ENCODE assay signal across 15 cellular contexts in genomic region chr6:106247293-106247692, GRCh38.
DNase-seq lines count a peak whose midpoint lies in the region; ATAC-seq and TF ChIP-seq lines count a peak whose summit lies in the region.
"Had no signal": no experiment of that assay in that cellular context is flagged by ENCODE, and none has a peak within 500 bp of the region (broad histone marks: within the 10 kb centered on the region; RNA-seq: fewer than 3 reads in every experiment).

No MANE protein-coding gene starts in this region.

- no peaks in the 10 kb centered on the region for H3K9me2 ChIP-seq in GM23248 (ENCODE audit: insufficient read depth)

- H3K27ac ChIP-seq in GM23248 (no peak overlapping the region), OCI-LY3 (ENCODE audit: low read length) (peak overlapping the region; percentile 98), ascending aorta (no peak overlapping the region)
- H3K27ac ChIP-seq: tibial artery had no signal

- ATAC-seq in GM19023 (IDR thresholded peaks at IDR 0.05; ENCODE audit: unreplicated experiment) = peak; percentile 47

- H3K9ac ChIP-seq in GM23248 (no peak overlapping the region), OCI-LY3 (ENCODE audit: low read length) (peak overlapping the region; percentile 69)

- DNase-seq in GM23248 (peak; percentile 23), glutamatergic neuron (no peak), MG63 (no peak), ascending aorta (ENCODE audit: low spot score in 2 of 2) (no peak), NCI-H2029 treated with DMSO at 0.1 percent for 48 hours (lab: John Stamatoyannopoulos, UW) (no peak), activated gamma-delta T cell (lab: John Stamatoyannopoulos, UW) (no peak)
- DNase-seq: activated CD8-positive, alpha-beta memory T cell treated with anti-CD3 and anti-CD28 coated beads, Interleukin-2, amount 50 U/mL, for 48 hours; anterior cingulate cortex; CD4-positive, alpha-beta memory T cell; head of caudate nucleus; NCI-H2081; NK-92 treated with Interleukin-12 subunit alpha and Interleukin-12 subunit beta, amount 100 ng/mL, for 24 hours; tibial artery had no signal

- H4K20me1 ChIP-seq in GM23248 (ENCODE audit: insufficient read depth) = no peaks in the 10 kb centered on the region
- H4K20me1 ChIP-seq in OCI-LY3 (ENCODE audit: insufficient read depth, low read length) = no peaks in the 10 kb centered on the region

- TF ChIP-seq CTCF in OCI-LY3 (IDR thresholded peaks at IDR 0.05; ENCODE audit: low read depth, low read length) (no peak), glutamatergic neuron (IDR thresholded peaks at IDR 0.05; ENCODE audit: partially characterized antibody, unreplicated experiment) (no peak), ascending aorta (IDR thresholded peaks at IDR 0.05) (no peak)

- H3K36me3 ChIP-seq in GM23248 (ENCODE audit: low read depth) = no peaks in the 10 kb centered on the region; the same call in 1 of the 2 replicates
- no peaks in the 10 kb centered on the region for H3K36me3 ChIP-seq in OCI-LY3 (replicated peaks; ENCODE audit: low read depth, low read length)
- no peaks in the 10 kb centered on the region for H3K36me3 ChIP-seq in MG63
- peaks cover 0 to 3% of the 10 kb centered on the region in 2 donors for H3K36me3 ChIP-seq in ascending aorta

- peaks cover 23% of the 10 kb centered on the region for H3K4me1 Mint-ChIP-seq in glutamatergic neuron (ENCODE audit: low read depth, unreplicated experiment)

- WGBS in GM23248 (ENCODE audit: low coverage in 1 of 2, low lambda C conversion rate in 2 of 2, missing lambda C conversion rate in 2 of 2), 2 experiments = 86 to 89% methylated on average over 3 of the region's 3 CpGs

- H3K27me3 Mint-ChIP-seq in glutamatergic neuron (ENCODE audit: unreplicated experiment) = no peaks in the 10 kb centered on the region
- H3K27me3 Mint-ChIP-seq: CD4-positive, alpha-beta memory T cell had no signal

- no peaks in the 10 kb centered on the region for H3K36me3 Mint-ChIP-seq in glutamatergic neuron (ENCODE audit: unreplicated experiment)

- intact Hi-C loops in ascending aorta (cut with DNase I) = no loop called here

- H3K79me2 ChIP-seq in GM23248 (ENCODE audit: insufficient read depth) (peaks cover 37% of the 10 kb centered on the region), OCI-LY3 (ENCODE audit: low read length) (peaks cover 25% of the 10 kb centered on the region)

- no peak overlapping the region for H3K4me3 ChIP-seq in GM23248
- H3K4me3 ChIP-seq in OCI-LY3 (ENCODE audit: low read length) = peak overlapping the region; percentile 62
- no peak overlapping the region for H3K4me3 ChIP-seq in MG63
- no peak overlapping the region for H3K4me3 ChIP-seq in ascending aorta
- H3K4me3 ChIP-seq: tibial artery had no signal

- H3K9me3 ChIP-seq in GM23248 (ENCODE audit: low read depth) (no peaks in the 10 kb centered on the region), OCI-LY3 (ENCODE audit: insufficient read depth, low read length) (no peaks in the 10 kb centered on the region), MG63 (no peaks in the 10 kb centered on the region), ascending aorta (no peaks in the 10 kb centered on the region)
- H3K9me3 ChIP-seq: tibial artery had no signal

- H2AFZ ChIP-seq in GM23248 = no peak overlapping the region
- H2AFZ ChIP-seq in OCI-LY3 (ENCODE audit: low read depth, low read length) = no peak overlapping the region

- H3F3A ChIP-seq in GM23248 (ENCODE audit: insufficient read depth) = peaks cover 7% of the 10 kb centered on the region

- no peaks in the 10 kb centered on the region for H3K27me3 ChIP-seq in GM23248 (replicated peaks; ENCODE audit: insufficient read depth)
- no peaks in the 10 kb centered on the region for H3K27me3 ChIP-seq in OCI-LY3 (ENCODE audit: low read depth, low read length)
- no peaks in the 10 kb centered on the region for H3K27me3 ChIP-seq in MG63
- H3K27me3 ChIP-seq in ascending aorta = no peaks in the 10 kb centered on the region
- H3K27me3 ChIP-seq: tibial artery had no signal

- in situ Hi-C loops in GM23248 (cut with MboI) = no loop called here

- H3K4me2 ChIP-seq in GM23248 (ENCODE audit: unreplicated experiment) (no peak overlapping the region), OCI-LY3 (ENCODE audit: low read length) (peak overlapping the region; percentile 81)

- peaks cover 2% of the 10 kb centered on the region for H3K9me3 Mint-ChIP-seq in glutamatergic neuron (ENCODE audit: unreplicated experiment)
- H3K9me3 Mint-ChIP-seq: CD4-positive, alpha-beta memory T cell had no signal

- H3K27ac Mint-ChIP-seq in glutamatergic neuron (ENCODE audit: unreplicated experiment) = no peak overlapping the region

- H3K4me3 Mint-ChIP-seq in glutamatergic neuron (ENCODE audit: unreplicated experiment) = peak overlapping the region; percentile 17
- H3K4me3 Mint-ChIP-seq: CD4-positive, alpha-beta memory T cell had no signal

- H3K4me1 ChIP-seq in GM23248 (ENCODE audit: insufficient read depth) = peaks cover 28% of the 10 kb centered on the region
- H3K4me1 ChIP-seq in OCI-LY3 (ENCODE audit: low read length) = peaks cover 65% of the 10 kb centered on the region
- peaks cover 0 to 3% of the 10 kb centered on the region in 2 donors for H3K4me1 ChIP-seq in ascending aorta
